Comparison of ENCODE assay signal across 21 cellular contexts in the genomic region with DNA sequence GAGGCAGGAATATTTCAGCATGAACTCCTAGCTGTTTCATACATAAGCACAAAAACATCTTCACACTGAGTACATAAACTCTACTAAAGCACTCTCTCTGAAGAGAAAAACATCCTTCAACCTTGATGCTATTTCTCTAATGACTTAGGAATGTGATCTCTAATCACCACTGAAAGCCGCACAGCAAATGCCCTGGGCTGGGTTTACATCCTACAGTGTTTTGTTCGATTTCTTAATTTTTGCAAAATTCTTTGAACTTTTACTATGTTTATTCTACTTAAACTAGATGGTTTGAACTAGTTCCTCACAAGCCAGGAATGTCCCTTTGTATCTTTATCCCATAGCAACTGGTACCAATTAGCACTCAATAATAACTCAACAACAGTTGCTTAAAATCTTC.
"Had no signal": no experiment of that assay in that cellular context is flagged by ENCODE, and none has a peak within 500 bp of the region (broad histone marks: within the 10 kb centered on the region; RNA-seq: fewer than 3 reads in every experiment).

No MANE protein-coding gene starts in this region.

- H3K4me1 Mint-ChIP-seq: nephron progenitor cell had no signal

- H3K4me3 Mint-ChIP-seq: activated T-cell treated with anti-CD3 and anti-CD28 coated beads, Interleukin-2, amount 50 U/mL, for 72 hours; nephron progenitor cell had no signal

- H3K27ac ChIP-seq: brain microvascular endothelial cell, ovary, prostate gland, spleen, tibial nerve, VCaP had no signal

- ATAC-seq: activated naive CD4-positive, alpha-beta T cell treated with anti-CD3 and anti-CD28 coated beads, Interleukin-2, amount 50 U/mL, for 72 hours; activated T-cell treated with anti-CD3 and anti-CD28 coated beads, Interleukin-2, amount 50 U/mL, for 72 hours; left cardiac atrium; left ventricle myocardium superior had no signal

- H3K27ac Mint-ChIP-seq: activated naive CD4-positive, alpha-beta T cell treated with anti-CD3 and anti-CD28 coated beads, Interleukin-2, amount 50 U/mL, for 72 hours; activated T-cell treated with anti-CD3 and anti-CD28 coated beads, Interleukin-2, amount 50 U/mL, for 72 hours; nephron progenitor cell had no signal

- H3K36me3 ChIP-seq: brain microvascular endothelial cell, ovary, prostate gland, spleen, tibial nerve had no signal

- H3K9me3 Mint-ChIP-seq: activated naive CD4-positive, alpha-beta T cell treated with anti-CD3 and anti-CD28 coated beads, Interleukin-2, amount 50 U/mL, for 72 hours; nephron progenitor cell had no signal

- H3K27me3 ChIP-seq: brain microvascular endothelial cell, ovary, tibial nerve had no signal

- H3K36me3 Mint-ChIP-seq: activated naive CD4-positive, alpha-beta T cell treated with anti-CD3 and anti-CD28 coated beads, Interleukin-2, amount 50 U/mL, for 72 hours had no signal

- H3K9me3 ChIP-seq: ovary, prostate gland, tibial nerve had no signal

- H3K4me1 ChIP-seq: prostate gland, spleen, tibial nerve had no signal

- H3K4me3 ChIP-seq: ovary, prostate gland, spleen, tibial nerve had no signal

- DNase-seq: activated CD4-positive, alpha-beta T cell treated with anti-CD3 and anti-CD28 coated beads for 4 hours; activated CD4-positive, alpha-beta T cell treated with anti-CD3 and anti-CD28 coated beads, Interleukin-2, amount 50 U/mL, for 4 hours; activated naive CD4-positive, alpha-beta T cell; activated T-cell treated with anti-CD3 and anti-CD28 coated beads for 4 hours; activated T-cell treated with anti-CD3 and anti-CD28 coated beads, Interleukin-2, amount 50 U/mL, for 72 hours; aorta; brain microvascular endothelial cell; cortex of kidney; islet precursor cell; left cardiac atrium; left ventricle myocardium superior; nephron progenitor cell; ovary; retina; spleen; stimulated activated CD4-positive, alpha-beta T cell treated with anti-CD3 and anti-CD28 coated beads, Interleukin-2, amount 100 ng/mL, for 48 hours; stimulated activated naive CD4-positive, alpha-beta T cell treated with Interleukin-2 at 50 U/mL for 16 hours had no signal
